ENCODE assay signal across 1 cellular context in the genomic region with DNA sequence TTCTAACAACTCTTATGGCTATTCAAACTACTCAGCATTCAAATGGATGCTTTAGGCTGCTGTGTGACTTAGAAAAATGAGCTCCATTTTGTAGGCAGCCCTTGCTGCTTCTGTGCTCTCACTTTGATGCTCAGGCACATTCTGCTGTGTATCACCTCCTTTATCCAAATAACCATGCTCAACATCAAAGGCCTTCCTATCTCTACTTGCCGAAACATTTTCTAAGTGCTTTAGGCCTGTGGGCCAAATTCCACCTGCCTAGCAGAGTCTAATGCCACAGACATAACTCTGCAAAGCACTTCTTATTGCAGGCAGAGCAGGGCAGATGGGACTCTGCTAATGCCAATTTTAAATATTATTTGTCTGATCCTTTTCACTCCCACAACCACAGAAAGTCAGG.
TF ChIP-seq lines count a peak whose summit lies in the region.

No MANE protein-coding gene starts in this region.

TF ChIP-seq in HepG2, 621 proteins besides CTCF, POLR2A, EP300 and RAD21 (continued from another document):
- no peak for TF ChIP-seq FUBP1 (CRISPR knock-in tag; IDR thresholded peaks at IDR 0.05; ENCODE audit: borderline replicate concordance)
